ENCODE assay signal across 21 cellular contexts in the genomic region with DNA sequence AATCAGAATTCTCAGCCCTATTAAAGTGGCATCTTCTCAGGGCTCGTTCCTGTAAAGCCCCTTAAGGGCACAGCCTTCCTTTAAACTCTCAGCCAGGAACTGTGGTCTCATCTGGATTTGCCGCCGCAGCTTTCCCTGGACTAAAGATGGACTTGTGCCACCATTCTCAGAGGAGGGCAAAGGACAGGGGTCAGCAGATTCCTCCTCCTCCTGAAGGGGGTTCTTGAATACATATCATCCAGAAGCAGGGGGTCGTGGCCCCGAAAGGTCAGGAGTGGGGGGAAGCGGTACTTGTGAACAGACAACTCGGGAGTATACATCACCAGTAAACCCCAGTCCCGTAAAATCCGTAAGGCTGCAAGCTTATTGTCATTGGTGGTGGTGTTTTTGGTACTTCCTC.
DNase-seq lines count a peak whose midpoint lies in the region; ATAC-seq and TF ChIP-seq lines count a peak whose summit lies in the region.
"Had no signal": no experiment of that assay in that cellular context is flagged by ENCODE, and none has a peak within 500 bp of the region (broad histone marks: within the 10 kb centered on the region; RNA-seq: fewer than 3 reads in every experiment).

No MANE protein-coding gene starts in this region.

- DNase-seq in activated T-cell treated with anti-CD3 and anti-CD28 coated beads, Interleukin-2, amount 50 U/mL, for 1 hour, result peak; percentile 13
- no peak for DNase-seq in activated T-cell treated with anti-CD3 and anti-CD28 coated beads, Interleukin-2, amount 50 U/mL, for 48 hours
- no peak for DNase-seq in RWPE1 (ENCODE audit: low spot score)
- DNase-seq in dorsolateral prefrontal cortex, result no peak
- DNase-seq in NCI-H2227 treated with DMSO at 0.1 percent for 48 hours (lab: John Stamatoyannopoulos, UW), result no peak
- no peak for DNase-seq in dedifferentiated amniotic fluid mesenchymal stem cell (ENCODE audit: extremely low spot score)
- DNase-seq: ACHN; AML-193; Caco-2; DMS153; EL; MV-4-11; NCI-H1417 treated with DMSO at 0.1 percent for 48 hours; NCI-H1930; NCI-H446; NK-92 treated with Interleukin-12 subunit alpha and Interleukin-12 subunit beta, amount 100 ng/mL, for 24 hours had no signal

- no peaks in the 10 kb centered on the region for H3K27me3 Mint-ChIP-seq in stimulated activated memory B cell treated with anti-CD40 and anti-IgM and Interleukin-4, amounts not matched to agents 10 μg/mL and 1 μg/mL and 100 μg/mL, for 72 hours

- ATAC-seq in stimulated activated memory B cell treated with anti-CD40 and anti-IgM and Interleukin-4, amounts not matched to agents 10 μg/mL and 1 μg/mL and 100 μg/mL, for 72 hours, result no peak
- ATAC-seq: K562, Right ventricle myocardium inferior had no signal

- H3K27ac Mint-ChIP-seq in stimulated activated memory B cell treated with anti-CD40 and anti-IgM and Interleukin-4, amounts not matched to agents 10 μg/mL and 1 μg/mL and 100 μg/mL, for 72 hours, result no peak overlapping the region
- H3K27ac Mint-ChIP-seq: GM23338 had no signal

- peaks cover 46% of the 10 kb centered on the region for H3K4me1 Mint-ChIP-seq in stimulated activated memory B cell treated with anti-CD40 and anti-IgM and Interleukin-4, amounts not matched to agents 10 μg/mL and 1 μg/mL and 100 μg/mL, for 72 hours
- H3K4me1 Mint-ChIP-seq: CD14-positive monocyte had no signal

- no peak overlapping the region for H3K4me3 ChIP-seq in dorsolateral prefrontal cortex
- H3K4me3 ChIP-seq: GM23338, K562 had no signal

- H3K4me3 Mint-ChIP-seq in stimulated activated memory B cell treated with anti-CD40 and anti-IgM and Interleukin-4, amounts not matched to agents 10 μg/mL and 1 μg/mL and 100 μg/mL, for 72 hours, result no peak overlapping the region
- H3K4me3 Mint-ChIP-seq: CD14-positive monocyte, GM23338 had no signal

- TF ChIP-seq CTCF in RWPE1 (conservative IDR thresholded peaks at IDR 0.05; ENCODE audit: low read depth), result no peak
- no peak for TF ChIP-seq CTCF in dorsolateral prefrontal cortex (IDR thresholded peaks at IDR 0.05 in 54 of 56, conservative IDR thresholded peaks at IDR 0.05 in 2 of 56; ENCODE audit: low read depth in 1 of 56, partially characterized antibody in 56 of 56)

- H3K36me3 Mint-ChIP-seq in stimulated activated memory B cell treated with anti-CD40 and anti-IgM and Interleukin-4, amounts not matched to agents 10 μg/mL and 1 μg/mL and 100 μg/mL, for 72 hours, result peaks cover 13% of the 10 kb centered on the region

- peak overlapping the region; percentile 93; the same call in 1 of the 2 replicates for H3K27ac ChIP-seq in RWPE1
- peak overlapping the region in 43 of 59 donors; percentile 28 to 90 (median 80) for H3K27ac ChIP-seq in dorsolateral prefrontal cortex

- H3K27me3 ChIP-seq in dorsolateral prefrontal cortex, result no peaks in the 10 kb centered on the region

- H3K9me3 Mint-ChIP-seq in stimulated activated memory B cell treated with anti-CD40 and anti-IgM and Interleukin-4, amounts not matched to agents 10 μg/mL and 1 μg/mL and 100 μg/mL, for 72 hours, result no peaks in the 10 kb centered on the region
- H3K9me3 Mint-ChIP-seq: GM23338 had no signal

- CTCF ChIA-PET in RWPE1 (lab: Yijun Ruan, JAX), result no interaction called here

- intact Hi-C loops in dorsolateral prefrontal cortex (cut with DNase I), result no loop called here

- POLR2A ChIA-PET in RWPE1 (lab: Yijun Ruan, JAX; ENCODE audit: low non-redundant PET), result no interaction called here
